Comparison of ENCODE assay signal across 9 cellular contexts in genomic region chr11:1761857-1762536, GRCh38. TPM values are rescaled to one million over a fixed set of nuclear protein-coding genes. Genes with fewer than 3 reads are reported as not detected.
DNase-seq lines count a peak whose midpoint lies in the region; ATAC-seq, FAIRE-seq and TF ChIP-seq lines count a peak whose summit lies in the region.
"Had no signal": no experiment of that assay in that cellular context is flagged by ENCODE, and none has a peak within 500 bp of the region (broad histone marks: within the 10 kb centered on the region; RNA-seq: fewer than 3 reads in every experiment).

No MANE protein-coding gene starts in this region.

- H3K36me3 Mint-ChIP-seq in Caco-2 (ENCODE audit: insufficient read depth, unreplicated experiment) = peaks cover 27% of the 10 kb centered on the region
- H3K36me3 Mint-ChIP-seq in activated T-helper 2 cell treated with anti-CD3 and anti-CD28 coated beads, Interferon-gamma antibody, Interleukin-2, Interleukin-4, amounts not matched to agents 10 μg/mL and 5 μg/mL and 100 μg/mL, durations not matched to agents 14 hours and 24 hours and 36 hours (ENCODE audit: low read depth) = peaks cover 5% of the 10 kb centered on the region

- H3K4me3 ChIP-seq in Caco-2 (ENCODE audit: low read depth, low read length) (no peak overlapping the region; the same call in 1 of the 2 replicates), rectal smooth muscle tissue (ENCODE audit: low read length) (peak overlapping the region; percentile 79)

- H3K4me1 Mint-ChIP-seq in Caco-2 (ENCODE audit: low read depth, unreplicated experiment) = peaks cover 7% of the 10 kb centered on the region
- peaks cover 22% of the 10 kb centered on the region for H3K4me1 Mint-ChIP-seq in activated T-helper 2 cell treated with anti-CD3 and anti-CD28 coated beads, Interferon-gamma antibody, Interleukin-2, Interleukin-4, amounts not matched to agents 10 μg/mL and 5 μg/mL and 100 μg/mL, durations not matched to agents 14 hours and 24 hours and 36 hours (ENCODE audit: low read depth)

- peak overlapping the region; percentile 92 for H3K4me3 Mint-ChIP-seq in Caco-2 (ENCODE audit: unreplicated experiment)
- peak overlapping the region; percentile 60 for H3K4me3 Mint-ChIP-seq in activated T-helper 2 cell treated with anti-CD3 and anti-CD28 coated beads, Interferon-gamma antibody, Interleukin-2, Interleukin-4, amounts not matched to agents 10 μg/mL and 5 μg/mL and 100 μg/mL, durations not matched to agents 14 hours and 24 hours and 36 hours (ENCODE audit: low read depth)

- H3K27ac Mint-ChIP-seq in Caco-2 (ENCODE audit: unreplicated experiment) = no peak overlapping the region
- H3K27ac Mint-ChIP-seq in activated T-helper 2 cell treated with anti-CD3 and anti-CD28 coated beads, Interferon-gamma antibody, Interleukin-2, Interleukin-4, amounts not matched to agents 10 μg/mL and 5 μg/mL and 100 μg/mL, durations not matched to agents 14 hours and 24 hours and 36 hours = peak overlapping the region; percentile 46

- no peaks in the 10 kb centered on the region for H3K27me3 ChIP-seq in Caco-2 (replicated peaks; ENCODE audit: control insufficient read depth, insufficient read depth, low read length)
- H3K27me3 ChIP-seq in rectal smooth muscle tissue (ENCODE audit: control insufficient read depth, insufficient read depth, low read length) = no peaks in the 10 kb centered on the region

- DNase-seq in Caco-2 = no peak
- no peak for DNase-seq in activated T-helper 2 cell treated with anti-CD3 and anti-CD28 coated beads, Interferon-gamma antibody, Interleukin-2, Interleukin-4, amounts not matched to agents 10 μg/mL and 5 μg/mL and 100 μg/mL, durations not matched to agents 14 hours and 24 hours and 36 hours (ENCODE audit: low spot score)
- peak; percentile 41 for DNase-seq in Right ventricle myocardium superior
- no peak for DNase-seq in mucosa of gallbladder (ENCODE audit: low spot score)
- no peak for DNase-seq in HTR-8/SVneo (ENCODE audit: insufficient read length, low spot score)
- DNase-seq: stimulated activated CD4-positive, alpha-beta T cell treated with anti-CD3 and anti-CD28 coated beads, Interleukin-12 subunit alpha, Interleukin-12 subunit beta, amount 100 ng/mL, for 4 hours had no signal

- BruUV-seq in Caco-2 (replicated peaks; lab: Mats Ljungman, UMichigan) = no TSS peak

- no peaks in the 10 kb centered on the region for H3K36me3 ChIP-seq in Caco-2 (ENCODE audit: control insufficient read depth, insufficient read depth, low read length)
- peaks cover 16% of the 10 kb centered on the region for H3K36me3 ChIP-seq in rectal smooth muscle tissue (ENCODE audit: control insufficient read depth, insufficient read depth, low read length)

- POLR2A ChIA-PET in Caco-2 (lab: Charles Lee) = no interaction called here

- intact Hi-C loops in Caco-2 (cut with micrococcal nuclease; ENCODE audit: unreplicated experiment) = no loop called here
- intact Hi-C loops in activated T-helper 2 cell treated with anti-CD3 and anti-CD28 coated beads, Interferon-gamma antibody, Interleukin-2, Interleukin-4, amounts not matched to agents 10 μg/mL and 5 μg/mL and 100 μg/mL, durations not matched to agents 14 hours and 24 hours and 36 hours (cut with micrococcal nuclease) = no loop called here
- intact Hi-C loops in Right ventricle myocardium superior (cut with DNase I) = no loop called here

- H3K9me3 Mint-ChIP-seq in Caco-2 (ENCODE audit: unreplicated experiment) = no peaks in the 10 kb centered on the region
- H3K9me3 Mint-ChIP-seq in activated T-helper 2 cell treated with anti-CD3 and anti-CD28 coated beads, Interferon-gamma antibody, Interleukin-2, Interleukin-4, amounts not matched to agents 10 μg/mL and 5 μg/mL and 100 μg/mL, durations not matched to agents 14 hours and 24 hours and 36 hours = no peaks in the 10 kb centered on the region

- FAIRE-seq in HTR-8/SVneo (lab: Jason Lieb, UNC) = no peak

- H3K9me3 ChIP-seq in Caco-2 = no peaks in the 10 kb centered on the region

- peaks cover 7% of the 10 kb centered on the region for H3K4me1 ChIP-seq in Caco-2
- peaks cover 7% of the 10 kb centered on the region for H3K4me1 ChIP-seq in rectal smooth muscle tissue (ENCODE audit: control insufficient read depth, insufficient read depth, low read length)

- ATAC-seq in Right ventricle myocardium superior (ENCODE audit: poor library complexity) (no peak), HG02571 (IDR thresholded peaks at IDR 0.05; ENCODE audit: unreplicated experiment) (no peak), HG03175 (IDR thresholded peaks at IDR 0.05; ENCODE audit: unreplicated experiment) (no peak)

- H3K9ac ChIP-seq in rectal smooth muscle tissue (ENCODE audit: low read length) = no peak overlapping the region

- no peak overlapping the region for H3K27ac ChIP-seq in rectal smooth muscle tissue (ENCODE audit: low read depth, low read length)

- no peak for TF ChIP-seq CTCF in Caco-2 (IDR thresholded peaks at IDR 0.05; ENCODE audit: insufficient read depth in 1 of 2, low read depth in 1 of 2, low read length in 1 of 2, severe bottlenecking in 1 of 2, unreplicated experiment in 1 of 2)

- CTCF ChIA-PET in Caco-2 (lab: Charles Lee) = interaction anchor here (0.6 to 1.1 kb wide), 3 partner anchors 68 to 109 kb away, joined by 3 to 4 read pairs (median 4); no protein-coding TSS in a partner anchor

- H3K27me3 Mint-ChIP-seq in Caco-2 (ENCODE audit: insufficient read depth, unreplicated experiment) = no peaks in the 10 kb centered on the region
- H3K27me3 Mint-ChIP-seq in activated T-helper 2 cell treated with anti-CD3 and anti-CD28 coated beads, Interferon-gamma antibody, Interleukin-2, Interleukin-4, amounts not matched to agents 10 μg/mL and 5 μg/mL and 100 μg/mL, durations not matched to agents 14 hours and 24 hours and 36 hours (ENCODE audit: low read depth) = no peaks in the 10 kb centered on the region

RNA-seq across cellular contexts. Expression of gene CTSD, which starts 1.7 kb away (rescaled TPM):
- total RNA-seq in Caco-2 (2022) = 328 and 335 TPM in 2 replicates
- total RNA-seq in activated T-helper 2 cell treated with anti-CD3 and anti-CD28 coated beads, Interferon-gamma antibody, Interleukin-2, Interleukin-4, amounts not matched to agents 10 μg/mL and 5 μg/mL and 100 μg/mL, durations not matched to agents 14 hours and 24 hours and 36 hours = 73.5 and 76.3 TPM in 2 replicates
- total RNA-seq in Right ventricle myocardium superior = 986 TPM
- 2,163 TPM for total RNA-seq in mucosa of gallbladder

RNA-seq across cellular contexts. Expression of gene IFITM10, which starts 11.6 kb away (rescaled TPM):
- total RNA-seq in Caco-2 (2022) (1.3 and 2.7 TPM in 2 replicates), Right ventricle myocardium superior (1.1 TPM), mucosa of gallbladder (13.9 TPM)
- total RNA-seq in activated T-helper 2 cell treated with anti-CD3 and anti-CD28 coated beads, Interferon-gamma antibody, Interleukin-2, Interleukin-4, amounts not matched to agents 10 μg/mL and 5 μg/mL and 100 μg/mL, durations not matched to agents 14 hours and 24 hours and 36 hours = 0.14 and 0.34 TPM in 2 replicates
